9 cellular contexts compared by ENCODE assay signal in the genomic region with DNA sequence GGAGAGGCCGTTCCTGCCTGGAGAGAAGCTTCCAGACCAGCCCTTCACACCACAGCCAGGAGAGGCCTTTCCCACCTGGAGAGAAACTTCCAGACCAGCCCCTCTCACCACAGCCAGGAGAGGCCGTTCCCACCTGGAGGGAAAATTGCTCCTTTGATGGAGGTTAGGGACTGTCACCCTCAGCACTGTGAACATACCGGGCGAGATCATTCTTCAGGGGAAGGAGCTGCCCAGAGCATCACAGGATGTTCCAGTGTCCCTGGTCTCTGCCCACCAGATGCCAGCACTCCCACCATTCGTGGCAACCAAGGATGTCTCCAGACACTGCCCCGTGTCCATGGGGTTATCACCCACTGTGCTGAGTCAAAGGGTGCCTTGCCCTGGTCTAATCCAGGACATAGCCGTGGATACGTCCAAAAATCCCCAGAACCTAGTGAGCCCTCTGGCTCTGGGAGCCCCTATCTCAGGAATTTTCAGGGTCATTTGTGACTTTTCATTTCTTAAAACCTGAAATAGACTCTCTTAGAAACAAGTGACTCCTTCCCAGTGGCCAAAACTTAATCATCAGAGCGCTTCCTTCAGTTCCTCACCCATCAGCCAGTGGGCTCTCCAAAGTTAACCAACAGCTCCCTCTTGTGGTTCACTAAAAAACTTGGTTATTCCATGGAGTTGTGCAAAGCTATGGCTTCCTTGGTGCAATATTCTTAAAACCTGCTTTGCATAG.
DNase-seq lines count a peak whose midpoint lies in the region; ATAC-seq and TF ChIP-seq lines count a peak whose summit lies in the region.
"Had no signal": no experiment of that assay in that cellular context is flagged by ENCODE, and none has a peak within 500 bp of the region (broad histone marks: within the 10 kb centered on the region; RNA-seq: fewer than 3 reads in every experiment).

No MANE protein-coding gene starts in this region.

- CTCF ChIA-PET in activated CD8-positive, alpha-beta memory T cell treated with anti-CD3 and anti-CD28 coated beads, Interleukin-2, amount 10 ng/mL, durations not matched to agents 7 days and 5 days (lab: Charles Lee), result interaction anchor here (0.6 to 1.5 kb wide), 5 partner anchors 8 to 1990 kb away, joined by 3 to 9 read pairs (median 4); no protein-coding TSS in a partner anchor

- H3K36me3 ChIP-seq in body of pancreas (replicated peaks in 1 of 2; ENCODE audit: insufficient read depth in 1 of 2, low read depth in 2 of 2), result peaks cover 8% of the 10 kb centered on the region in 2 donors

- ATAC-seq in activated CD8-positive, alpha-beta memory T cell treated with anti-CD3 and anti-CD28 coated beads, Interleukin-2, amount 10 ng/mL, durations not matched to agents 7 days and 5 days, result peak; percentile 42
- ATAC-seq in HG03159 (IDR thresholded peaks at IDR 0.05; ENCODE audit: unreplicated experiment), result peak; percentile 61
- peak; percentile 64 for ATAC-seq in body of pancreas
- ATAC-seq in stimulated activated memory B cell treated with anti-CD40 and anti-IgM and Interleukin-4, amounts not matched to agents 10 μg/mL and 1 μg/mL and 100 μg/mL, for 72 hours, result peak; percentile 54
- ATAC-seq in GM19463 (IDR thresholded peaks at IDR 0.05; ENCODE audit: unreplicated experiment), result no peak

- 75 to 81% methylated on average over 7 to 9 of the region's 9 CpGs for WGBS in body of pancreas, 2 donors

- H3K4me1 Mint-ChIP-seq in activated CD8-positive, alpha-beta memory T cell treated with anti-CD3 and anti-CD28 coated beads, Interleukin-2, amount 10 ng/mL, durations not matched to agents 7 days and 5 days, result no peaks in the 10 kb centered on the region
- no peaks in the 10 kb centered on the region for H3K4me1 Mint-ChIP-seq in stimulated activated memory B cell treated with anti-CD40 and anti-IgM and Interleukin-4, amounts not matched to agents 10 μg/mL and 1 μg/mL and 100 μg/mL, for 72 hours

- H3K4me3 ChIP-seq in body of pancreas, result no peak overlapping the region

- no peak for TF ChIP-seq POLR2A in body of pancreas (IDR thresholded peaks at IDR 0.05)

- DNase-seq in activated CD8-positive, alpha-beta memory T cell treated with anti-CD3 and anti-CD28 coated beads, Interleukin-2, amount 10 ng/mL, durations not matched to agents 7 days and 5 days, result no peak
- no peak for DNase-seq in activated CD8-positive, alpha-beta memory T cell treated with anti-CD3 and anti-CD28 coated beads for 24 hours
- DNase-seq in NCI-H526 treated with DMSO at 0.1 percent for 48 hours (lab: John Stamatoyannopoulos, UW), result peak; percentile 81
- DNase-seq in body of pancreas, result peak in 2 of 4 donors; percentile 28 to 38
- peak; percentile 76 for DNase-seq in iPS-NIHi11 (ENCODE audit: low spot score)

- H3K27ac Mint-ChIP-seq in activated CD8-positive, alpha-beta memory T cell treated with anti-CD3 and anti-CD28 coated beads, Interleukin-2, amount 10 ng/mL, durations not matched to agents 7 days and 5 days, result no peak overlapping the region
- H3K27ac Mint-ChIP-seq in stimulated activated memory B cell treated with anti-CD40 and anti-IgM and Interleukin-4, amounts not matched to agents 10 μg/mL and 1 μg/mL and 100 μg/mL, for 72 hours, result no peak overlapping the region
- H3K27ac Mint-ChIP-seq: dendritic cell treated with granulocyte-macrophage colony-stimulating factor and Interleukin-4, amounts not matched to agents 40 ng/mL and 50 ng/mL, for 4 days had no signal

- H3K4me3 Mint-ChIP-seq in activated CD8-positive, alpha-beta memory T cell treated with anti-CD3 and anti-CD28 coated beads, Interleukin-2, amount 10 ng/mL, durations not matched to agents 7 days and 5 days, result no peak overlapping the region
- H3K4me3 Mint-ChIP-seq in stimulated activated memory B cell treated with anti-CD40 and anti-IgM and Interleukin-4, amounts not matched to agents 10 μg/mL and 1 μg/mL and 100 μg/mL, for 72 hours, result no peak overlapping the region
- H3K4me3 Mint-ChIP-seq: dendritic cell treated with granulocyte-macrophage colony-stimulating factor and Interleukin-4, amounts not matched to agents 40 ng/mL and 50 ng/mL, for 4 days had no signal

- no peaks in the 10 kb centered on the region for H3K36me3 Mint-ChIP-seq in activated CD8-positive, alpha-beta memory T cell treated with anti-CD3 and anti-CD28 coated beads, Interleukin-2, amount 10 ng/mL, durations not matched to agents 7 days and 5 days
- H3K36me3 Mint-ChIP-seq in stimulated activated memory B cell treated with anti-CD40 and anti-IgM and Interleukin-4, amounts not matched to agents 10 μg/mL and 1 μg/mL and 100 μg/mL, for 72 hours, result no peaks in the 10 kb centered on the region

- H3K4me1 ChIP-seq in body of pancreas, result no peaks in the 10 kb centered on the region

- H3K27me3 ChIP-seq in body of pancreas, result no peaks in the 10 kb centered on the region

- intact Hi-C loops in body of pancreas (cut with DNase I), result loop anchor here (10.0 kb wide), 1 partner anchor 758 kb away; the partner anchor contains the start of gene STK32B

- no peaks in the 10 kb centered on the region for H3K9me3 Mint-ChIP-seq in activated CD8-positive, alpha-beta memory T cell treated with anti-CD3 and anti-CD28 coated beads, Interleukin-2, amount 10 ng/mL, durations not matched to agents 7 days and 5 days (ENCODE audit: low read depth)
- H3K9me3 Mint-ChIP-seq in stimulated activated memory B cell treated with anti-CD40 and anti-IgM and Interleukin-4, amounts not matched to agents 10 μg/mL and 1 μg/mL and 100 μg/mL, for 72 hours, result no peaks in the 10 kb centered on the region
- H3K9me3 Mint-ChIP-seq: dendritic cell treated with granulocyte-macrophage colony-stimulating factor and Interleukin-4, amounts not matched to agents 40 ng/mL and 50 ng/mL, for 4 days had no signal

- H3K27ac ChIP-seq in body of pancreas, result no peak overlapping the region

- no peaks in the 10 kb centered on the region for H3K9me3 ChIP-seq in body of pancreas

- TF ChIP-seq CTCF in body of pancreas (IDR thresholded peaks at IDR 0.05), result peak; percentile 51 to 81 (median 70)

- H3K27me3 Mint-ChIP-seq in activated CD8-positive, alpha-beta memory T cell treated with anti-CD3 and anti-CD28 coated beads, Interleukin-2, amount 10 ng/mL, durations not matched to agents 7 days and 5 days, result no peaks in the 10 kb centered on the region
- peaks cover 28% of the 10 kb centered on the region for H3K27me3 Mint-ChIP-seq in stimulated activated memory B cell treated with anti-CD40 and anti-IgM and Interleukin-4, amounts not matched to agents 10 μg/mL and 1 μg/mL and 100 μg/mL, for 72 hours
- H3K27me3 Mint-ChIP-seq: dendritic cell treated with granulocyte-macrophage colony-stimulating factor and Interleukin-4, amounts not matched to agents 40 ng/mL and 50 ng/mL, for 4 days had no signal

Comparison
In these comparisons a context has a peak if more than half of its experiments do, and no peak if none do; other contexts are left out.
1. DNase-seq: peak in NCI-H526 treated with DMSO at 0.1 percent for 48 hours (single experiment) and iPS-NIHi11 (single experiment); none in activated CD8-positive, alpha-beta memory T cell treated with anti-CD3 and anti-CD28 coated beads, Interleukin-2, amount 10 ng/mL, durations not matched to agents 7 days and 5 days (single experiment) and activated CD8-positive, alpha-beta memory T cell treated with anti-CD3 and anti-CD28 coated beads for 24 hours (single experiment).